Comparison of ENCODE assay signal across 2 cellular contexts in the genomic region with DNA sequence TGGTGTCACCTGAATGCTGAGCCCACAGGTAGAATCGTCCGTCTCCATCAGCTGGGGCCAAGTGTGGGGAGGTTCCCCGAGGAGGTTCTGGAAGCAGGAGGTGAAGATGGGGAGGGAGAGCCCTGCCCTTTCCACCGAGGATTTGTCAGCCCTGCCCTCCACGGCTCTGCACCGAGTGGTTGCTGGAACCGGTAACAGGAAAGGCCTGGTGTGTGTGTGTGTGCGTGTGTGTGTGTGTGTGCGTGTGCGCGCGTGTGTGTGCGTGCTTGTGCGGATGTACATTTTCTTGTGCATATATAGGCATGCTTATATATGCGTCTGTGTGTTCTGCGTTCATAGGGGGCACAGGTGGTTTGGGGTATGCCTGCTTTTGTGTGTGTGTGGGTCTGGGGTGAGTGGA.
TF ChIP-seq lines count a peak whose summit lies in the region.

No MANE protein-coding gene starts in this region.

TF ChIP-seq in IMR-90, 13 proteins besides CTCF, POLR2A, EP300 and RAD21:
- TF ChIP-seq NFE2L2 (IDR thresholded peaks at IDR 0.05; ENCODE audit: low read depth, low read length) (no peak), MAFK (IDR thresholded peaks at IDR 0.05; ENCODE audit: low read depth, low read length) (no peak), MAZ (IDR thresholded peaks at IDR 0.05; ENCODE audit: borderline replicate concordance, low read depth, low read length) (no peak), USF2 (IDR thresholded peaks at IDR 0.05; ENCODE audit: low read depth, low read length) (no peak), CEBPB (IDR thresholded peaks at IDR 0.05; ENCODE audit: low read depth, low read length) (no peak), FOS (IDR thresholded peaks at IDR 0.05; ENCODE audit: low read depth, low read length) (no peak), BHLHE40 (IDR thresholded peaks at IDR 0.05; ENCODE audit: low read depth, low read length) (no peak), RCOR1 (IDR thresholded peaks at IDR 0.05; ENCODE audit: insufficient replicate concordance, low read length) (no peak), MXI1 (IDR thresholded peaks at IDR 0.05; ENCODE audit: borderline replicate concordance, low read depth, low read length) (no peak), SMC3 (IDR thresholded peaks at IDR 0.05; ENCODE audit: low read depth, low read length) (no peak), RFX5 (IDR thresholded peaks at IDR 0.05; ENCODE audit: low read depth, low read length) (no peak), CHD1 (IDR thresholded peaks at IDR 0.05; ENCODE audit: low read depth, low read length) (no peak)
- TF ChIP-seq, protein P1, sequence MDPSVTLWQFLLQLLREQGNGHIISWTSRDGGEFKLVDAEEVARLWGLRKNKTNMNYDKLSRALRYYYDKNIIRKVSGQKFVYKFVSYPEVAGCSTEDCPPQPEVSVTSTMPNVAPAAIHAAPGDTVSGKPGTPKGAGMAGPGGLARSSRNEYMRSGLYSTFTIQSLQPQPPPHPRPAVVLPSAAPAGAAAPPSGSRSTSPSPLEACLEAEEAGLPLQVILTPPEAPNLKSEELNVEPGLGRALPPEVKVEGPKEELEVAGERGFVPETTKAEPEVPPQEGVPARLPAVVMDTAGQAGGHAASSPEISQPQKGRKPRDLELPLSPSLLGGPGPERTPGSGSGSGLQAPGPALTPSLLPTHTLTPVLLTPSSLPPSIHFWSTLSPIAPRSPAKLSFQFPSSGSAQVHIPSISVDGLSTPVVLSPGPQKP (IDR thresholded peaks at IDR 0.05; ENCODE audit: borderline replicate concordance, low read depth, low read length), result no peak

TF ChIP-seq in GM12891, 5 proteins besides CTCF, POLR2A, EP300 and RAD21:
- TF ChIP-seq POLR2AphosphoS5 (IDR thresholded peaks at IDR 0.05; ENCODE audit: low read depth, low read length) (no peak), TAF1 (IDR thresholded peaks at IDR 0.05; ENCODE audit: low read depth, low read length) (no peak), SPI1 (IDR thresholded peaks at IDR 0.05; ENCODE audit: low read depth, low read length) (no peak), POU2F2 (IDR thresholded peaks at IDR 0.05; ENCODE audit: low read depth, low read length) (no peak), PAX5 (IDR thresholded peaks at IDR 0.05; ENCODE audit: insufficient read depth, low read length, severe bottlenecking) (no peak)
